In the genomic region with DNA sequence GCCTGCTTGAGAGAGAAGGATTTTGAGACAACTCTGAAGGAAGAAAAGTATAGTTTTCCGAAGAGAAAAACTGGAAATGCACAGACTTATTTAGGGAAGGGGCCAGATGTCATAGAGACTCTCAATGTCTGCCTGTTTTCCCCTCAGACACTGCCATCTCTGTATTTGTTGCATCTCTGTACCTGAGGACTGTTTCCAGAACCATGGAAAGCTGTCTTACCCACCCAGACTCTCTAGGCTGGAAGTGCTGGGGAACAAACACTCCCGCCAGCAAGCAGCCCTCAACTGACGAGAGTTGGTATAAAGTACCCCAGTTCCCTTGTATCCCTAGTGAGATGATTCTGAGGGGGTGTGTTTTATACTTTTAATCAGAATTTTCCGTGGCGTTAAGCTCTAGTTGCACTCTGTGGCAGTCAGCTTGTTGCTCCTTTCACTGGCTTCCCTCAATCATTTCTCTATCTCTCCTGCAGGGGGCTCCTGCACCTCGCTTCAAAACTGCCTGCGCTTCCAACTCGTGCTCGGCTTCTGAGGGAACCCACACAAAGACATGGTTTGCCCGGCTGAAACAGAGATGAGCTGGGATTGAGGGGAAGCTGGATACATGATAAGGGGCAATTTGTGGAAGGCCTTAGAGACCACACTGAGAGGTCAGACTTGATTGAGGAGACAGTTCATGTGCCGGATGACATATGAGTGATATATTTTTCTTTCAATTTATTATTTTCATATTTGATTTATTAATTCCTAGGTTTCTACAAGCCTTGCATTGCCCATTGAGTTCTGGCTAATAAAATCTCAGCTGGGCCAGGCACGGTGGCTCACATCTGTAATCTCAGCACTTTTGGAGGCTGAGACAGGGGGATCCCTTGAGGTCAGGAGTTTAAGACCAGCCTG, we compare ENCODE assay signal across 8 cellular contexts. TPM values are rescaled to one million over a fixed set of nuclear protein-coding genes. Genes with fewer than 3 reads are reported as not detected.
A peak's percentile ranks its signal among the peaks of the same experiment; 100 is the strongest.
DNase-seq lines count a peak whose midpoint lies in the region; ATAC-seq and TF ChIP-seq lines count a peak whose summit lies in the region.

No MANE protein-coding gene starts in this region.

- no peaks in the 10 kb centered on the region for H3F3A ChIP-seq in OCI-LY1 (ENCODE audit: insufficient read depth, low read length)

- H2BK5ac ChIP-seq in IMR-90 (ENCODE audit: low read depth, low read length, poor library complexity, severe bottlenecking), result no peak overlapping the region

- CTCF ChIA-PET in Calu3 (lab: Charles Lee), result interaction anchor here (0.5 to 2.4 kb wide), 25 partner anchors 10 to 906 kb away, joined by 3 to 27 read pairs (median 3); no protein-coding TSS in a partner anchor
- CTCF ChIA-PET in IMR-90 (lab: Yijun Ruan, JAX), result interaction anchor here (0.6 to 1.8 kb wide), 15 partner anchors 8 to 838 kb away, joined by 3 to 18 read pairs (median 3); no protein-coding TSS in a partner anchor

- H3K23ac ChIP-seq in IMR-90 (ENCODE audit: low read depth, low read length), result no peak overlapping the region

- peak overlapping the region; percentile 24; the same call in 1 of the 2 replicates for H3K4me2 ChIP-seq in IMR-90 (ENCODE audit: low read depth, low read length)
- H3K4me2 ChIP-seq in OCI-LY1 (ENCODE audit: low read length), result no peak overlapping the region

- no peaks in the 10 kb centered on the region for H3K36me3 ChIP-seq in IMR-90 (ENCODE audit: control insufficient read depth, insufficient read depth, low read length)
- no peaks in the 10 kb centered on the region for H3K36me3 ChIP-seq in OCI-LY1 (ENCODE audit: insufficient read depth, low read length)
- no peaks in the 10 kb centered on the region for H3K36me3 ChIP-seq in esophagus muscularis mucosa

- DNase-seq in Calu3 (peak; percentile 69), IMR-90 (peak; percentile 62), activated T-cell treated with anti-CD3 and anti-CD28 coated beads for 1 hour (ENCODE audit: low read depth) (peak; percentile 26), esophagus muscularis mucosa (ENCODE audit: extremely low spot score) (no peak), natural killer cell (peak; percentile 44)

- H2AK9ac ChIP-seq in IMR-90 (replicated peaks; ENCODE audit: low read depth, low read length, poor library complexity), result no peak overlapping the region

- POLR2A ChIA-PET in IMR-90 (lab: Charles Lee; ENCODE audit: unreplicated experiment), result interaction anchor here (0.7 kb wide), 1 partner anchor 39 kb away, joined by 3 read pairs; no protein-coding TSS in a partner anchor

- 20% methylated on average over 1 of the region's 12 CpGs; no CpG with 5 or more reads in 1 of the 2 experiments for WGBS in IMR-90 (ENCODE audit: extremely low coverage in 2 of 2, insufficient read length in 1 of 2), 2 experiments
- WGBS in esophagus muscularis mucosa, result 16% methylated on average over 12 of the region's 12 CpGs

- no peak overlapping the region for H3K4ac ChIP-seq in IMR-90 (ENCODE audit: low read depth, low read length)

- no peak overlapping the region for H4K91ac ChIP-seq in IMR-90 (ENCODE audit: insufficient read depth, low read depth, low read length)

- TF ChIP-seq CTCF in Calu3 (IDR thresholded peaks at IDR 0.05; ENCODE audit: unreplicated experiment) (peak; percentile 57), IMR-90 (conservative IDR thresholded peaks at IDR 0.05; ENCODE audit: low read depth, low read length) (peak; percentile 80), OCI-LY1 (IDR thresholded peaks at IDR 0.05; ENCODE audit: low read length) (peak; percentile 87), esophagus muscularis mucosa (IDR thresholded peaks at IDR 0.05) (peak; percentile 75 to 83 (median 79)), natural killer cell (IDR thresholded peaks at IDR 0.05) (peak; percentile 84)

- H3K27me3 ChIP-seq in IMR-90 (ENCODE audit: control insufficient read depth, insufficient read depth, low read length) (peaks cover 39% of the 10 kb centered on the region), OCI-LY1 (ENCODE audit: insufficient read depth, low read length) (no peaks in the 10 kb centered on the region), esophagus muscularis mucosa (peaks cover 0 to 58% (median 0%) of the 10 kb centered on the region in 4 donors)

- no peaks in the 10 kb centered on the region for H3K9me1 ChIP-seq in IMR-90 (ENCODE audit: insufficient read depth, low read length)

- H2AK5ac ChIP-seq in IMR-90 (ENCODE audit: low read depth, low read length), result no peak overlapping the region

- dilution Hi-C loops in IMR-90 (cut with HindIII; ENCODE audit: low sequenced_read_pairs, unreplicated experiment), result no loop called here

- in situ Hi-C loops in IMR-90 (cut with MboI; ENCODE audit: low sequenced_read_pairs), result loop anchor here (10.0 kb wide), 1 partner anchor 174 kb away; no protein-coding TSS in a partner anchor

- H2AFZ ChIP-seq in IMR-90 (replicated peaks; ENCODE audit: low read length, poor library complexity) (peak overlapping the region; percentile 77), OCI-LY1 (ENCODE audit: low read length) (no peak overlapping the region)

- no peak for TF ChIP-seq EP300 in esophagus muscularis mucosa (IDR thresholded peaks at IDR 0.05)

- H3K27ac Mint-ChIP-seq in Calu3 (ENCODE audit: unreplicated experiment), result no peak overlapping the region
- no peak overlapping the region for H3K27ac Mint-ChIP-seq in natural killer cell
- H3K27ac Mint-ChIP-seq in stimulated activated memory B cell treated with anti-CD40 and anti-IgM and Interleukin-4, amounts not matched to agents 10 μg/mL and 1 μg/mL and 100 μg/mL, for 72 hours, result no peak overlapping the region

- H2BK20ac ChIP-seq in IMR-90 (ENCODE audit: low read depth, low read length), result no peak overlapping the region

- H3K56ac ChIP-seq in IMR-90 (ENCODE audit: extremely low read depth, insufficient read depth, low read length), result no peak overlapping the region

- H4K8ac ChIP-seq in IMR-90 (ENCODE audit: low read depth in 2 of 2, low read length in 2 of 2), result no peak overlapping the region

- no TSS peak for BruUV-seq in Calu3 (replicated peaks; lab: Mats Ljungman, UMichigan)
- BruUV-seq in IMR-90 (replicated peaks; lab: Mats Ljungman, UMichigan), result no TSS peak

- no peaks in the 10 kb centered on the region for H3K4me1 ChIP-seq in IMR-90 (ENCODE audit: control insufficient read depth, insufficient read depth, low read length)
- no peaks in the 10 kb centered on the region for H3K4me1 ChIP-seq in OCI-LY1 (ENCODE audit: insufficient read depth, low read length, severe bottlenecking)
- peaks cover 0 to 7% (median 3%) of the 10 kb centered on the region in 4 donors for H3K4me1 ChIP-seq in esophagus muscularis mucosa

- no peaks in the 10 kb centered on the region for H3K79me1 ChIP-seq in IMR-90 (ENCODE audit: low read depth in 1 of 2, low read length in 2 of 2)

- H3K27me3 Mint-ChIP-seq in Calu3 (ENCODE audit: unreplicated experiment) (peaks cover 86% of the 10 kb centered on the region), natural killer cell (ENCODE audit: low read depth in 2 of 2) (peaks cover 19 to 23% of the 10 kb centered on the region in 2 donors)
- peaks cover 40% of the 10 kb centered on the region for H3K27me3 Mint-ChIP-seq in stimulated activated memory B cell treated with anti-CD40 and anti-IgM and Interleukin-4, amounts not matched to agents 10 μg/mL and 1 μg/mL and 100 μg/mL, for 72 hours

- no peaks in the 10 kb centered on the region for H3K9me3 ChIP-seq in IMR-90 (ENCODE audit: control insufficient read depth, insufficient read depth, low read length)
- H3K9me3 ChIP-seq in OCI-LY1 (ENCODE audit: low read length), result no peaks in the 10 kb centered on the region
- no peaks in the 10 kb centered on the region for H3K9me3 ChIP-seq in esophagus muscularis mucosa

- H4K5ac ChIP-seq in IMR-90 (ENCODE audit: low read depth, low read length), result no peak overlapping the region

- intact Hi-C loops in Calu3 (cut with micrococcal nuclease; ENCODE audit: unreplicated experiment) (loop anchor here (5.0 kb wide), 1 partner anchor 211 kb away; no protein-coding TSS in a partner anchor), IMR-90 (cut with micrococcal nuclease) (loop anchor here (1.0 kb wide), 3 partner anchors 102 to 213 kb away; no protein-coding TSS in a partner anchor), esophagus muscularis mucosa (cut with DNase I) (loop anchor here (5.0 kb wide), 2 partner anchors 101 to 211 kb away; no protein-coding TSS in a partner anchor), natural killer cell (cut with micrococcal nuclease) (loop anchor here (1.0 kb wide), 3 partner anchors 82 to 212 kb away; no protein-coding TSS in a partner anchor)

- no peaks in the 10 kb centered on the region for H3K9me3 Mint-ChIP-seq in Calu3 (ENCODE audit: low read depth, unreplicated experiment)
- no peaks in the 10 kb centered on the region for H3K9me3 Mint-ChIP-seq in natural killer cell
- H3K9me3 Mint-ChIP-seq in stimulated activated memory B cell treated with anti-CD40 and anti-IgM and Interleukin-4, amounts not matched to agents 10 μg/mL and 1 μg/mL and 100 μg/mL, for 72 hours, result no peaks in the 10 kb centered on the region

- no peaks in the 10 kb centered on the region for H3K36me3 Mint-ChIP-seq in Calu3 (ENCODE audit: insufficient read depth, unreplicated experiment)
- no peaks in the 10 kb centered on the region for H3K36me3 Mint-ChIP-seq in natural killer cell
- no peaks in the 10 kb centered on the region for H3K36me3 Mint-ChIP-seq in stimulated activated memory B cell treated with anti-CD40 and anti-IgM and Interleukin-4, amounts not matched to agents 10 μg/mL and 1 μg/mL and 100 μg/mL, for 72 hours

- no peak overlapping the region for H2BK15ac ChIP-seq in IMR-90 (ENCODE audit: low read depth, low read length)

- TF ChIP-seq POLR2A in IMR-90 (IDR thresholded peaks at IDR 0.05; ENCODE audit: low read depth, low read length), result no peak
- no peak for TF ChIP-seq POLR2A in esophagus muscularis mucosa (IDR thresholded peaks at IDR 0.05; ENCODE audit: low read depth)

- no peaks in the 10 kb centered on the region for H3K79me2 ChIP-seq in OCI-LY1 (ENCODE audit: insufficient read depth, low read length)

- ATAC-seq in IMR-90 (ENCODE audit: low read depth) (peak; percentile 99), natural killer cell (peak; percentile 84 to 97 (median 92)), GM19397 (IDR thresholded peaks at IDR 0.05; ENCODE audit: unreplicated experiment) (no peak)
- ATAC-seq in stimulated activated memory B cell treated with anti-CD40 and anti-IgM and Interleukin-4, amounts not matched to agents 10 μg/mL and 1 μg/mL and 100 μg/mL, for 72 hours, result peak; percentile 74

- no peaks in the 10 kb centered on the region for H3K9me2 ChIP-seq in OCI-LY1 (ENCODE audit: low read depth, low read length)

- peak; percentile 73 for TF ChIP-seq RAD21 in IMR-90 (IDR thresholded peaks at IDR 0.05; ENCODE audit: low read length)

- H3K4me1 Mint-ChIP-seq in Calu3 (ENCODE audit: low read depth, unreplicated experiment) (no peaks in the 10 kb centered on the region), natural killer cell (peaks cover 6% of the 10 kb centered on the region in 2 donors)
- peaks cover 7% of the 10 kb centered on the region for H3K4me1 Mint-ChIP-seq in stimulated activated memory B cell treated with anti-CD40 and anti-IgM and Interleukin-4, amounts not matched to agents 10 μg/mL and 1 μg/mL and 100 μg/mL, for 72 hours

- H3K4me3 ChIP-seq in IMR-90 (ENCODE audit: insufficient read depth, low read depth, low read length) (no peak overlapping the region), OCI-LY1 (ENCODE audit: low read depth, low read length, poor library complexity, severe bottlenecking) (no peak overlapping the region), esophagus muscularis mucosa (no peak overlapping the region)

- no peak overlapping the region for H2BK120ac ChIP-seq in IMR-90 (ENCODE audit: low read depth, low read length)

- H3K14ac ChIP-seq in IMR-90 (replicated peaks; ENCODE audit: low read depth, low read length), result no peak overlapping the region

- H3K9ac ChIP-seq in IMR-90 (ENCODE audit: low read depth, low read length) (no peak overlapping the region), OCI-LY1 (ENCODE audit: low read length) (no peak overlapping the region)

- no peaks in the 10 kb centered on the region for H4K20me1 ChIP-seq in IMR-90 (ENCODE audit: insufficient read depth, low read length)
- H4K20me1 ChIP-seq in OCI-LY1 (ENCODE audit: insufficient read depth, low read length), result no peaks in the 10 kb centered on the region

- H3K27ac ChIP-seq in IMR-90 (ENCODE audit: insufficient read depth, low read length), result no peak overlapping the region
- H3K27ac ChIP-seq in OCI-LY1 (ENCODE audit: low read depth, low read length, poor library complexity, severe bottlenecking), result no peak overlapping the region
- no peak overlapping the region for H3K27ac ChIP-seq in esophagus muscularis mucosa (replicated peaks in 1 of 4)

- H3K4me3 Mint-ChIP-seq in Calu3 (ENCODE audit: low read depth, unreplicated experiment) (peak overlapping the region; percentile 13), natural killer cell (no peak overlapping the region)
- H3K4me3 Mint-ChIP-seq in stimulated activated memory B cell treated with anti-CD40 and anti-IgM and Interleukin-4, amounts not matched to agents 10 μg/mL and 1 μg/mL and 100 μg/mL, for 72 hours, result peak overlapping the region; percentile 7

- H3K18ac ChIP-seq in IMR-90 (ENCODE audit: low read depth, low read length), result no peak overlapping the region

RNA-seq across cellular contexts. Expression of a gene that starts 36.9 kb away (rescaled TPM):
- total RNA-seq in Calu3 (2022) (24.7 and 24.8 TPM in 2 replicates), IMR-90 (2012; rRNA removed) (41.9 and 45.0 TPM in 2 replicates), esophagus muscularis mucosa (10 to 100 TPM; 15.4 to 23.2 (median 22.6) TPM), natural killer cell (10 to 100 TPM; 11.8 to 17.0 (median 14.1) TPM)
- polyA plus RNA-seq in IMR-90 (2012; rRNA removed), result 17.4 and 18.5 TPM in 2 replicates
- 6.8 and 8.4 TPM in 2 replicates for polyA plus RNA-seq in IMR-90 (2012; cell fraction: cytosol; rRNA removed)
- 11.2 TPM in 2 replicates for polyA plus RNA-seq in IMR-90 (2012; cell fraction: nucleus; rRNA removed; ENCODE audit: low replicate concordance)
